In genomic region chr12:1594295-1595025, GRCh38 we compare ENCODE assay signal across 1 cellular context.
TF ChIP-seq lines count a peak whose summit lies in the region.

A gene with protein sequence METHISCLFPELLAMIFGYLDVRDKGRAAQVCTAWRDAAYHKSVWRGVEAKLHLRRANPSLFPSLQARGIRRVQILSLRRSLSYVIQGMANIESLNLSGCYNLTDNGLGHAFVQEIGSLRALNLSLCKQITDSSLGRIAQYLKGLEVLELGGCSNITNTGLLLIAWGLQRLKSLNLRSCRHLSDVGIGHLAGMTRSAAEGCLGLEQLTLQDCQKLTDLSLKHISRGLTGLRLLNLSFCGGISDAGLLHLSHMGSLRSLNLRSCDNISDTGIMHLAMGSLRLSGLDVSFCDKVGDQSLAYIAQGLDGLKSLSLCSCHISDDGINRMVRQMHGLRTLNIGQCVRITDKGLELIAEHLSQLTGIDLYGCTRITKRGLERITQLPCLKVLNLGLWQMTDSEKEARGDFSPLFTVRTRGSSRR (minus strand): TSS chr12:1594581. CDS start chr12:1594066, 515 bp downstream.

TF ChIP-seq in HepG2, 621 proteins besides CTCF, POLR2A, EP300 and RAD21 (continued from another document and continues in another):
- TF ChIP-seq ZNF790 (CRISPR knock-in tag; IDR thresholded peaks at IDR 0.05; ENCODE audit: borderline replicate concordance) (no peak), ADNP (CRISPR knock-in tag; IDR thresholded peaks at IDR 0.05) (no peak), KIAA2018 (CRISPR knock-in tag; IDR thresholded peaks at IDR 0.05; ENCODE audit: borderline replicate concordance) (no peak), ZNF138 (CRISPR knock-in tag; IDR thresholded peaks at IDR 0.05; ENCODE audit: low read depth) (no peak), ZNF20 (CRISPR knock-in tag; IDR thresholded peaks at IDR 0.05) (no peak), TEAD2 (CRISPR knock-in tag; IDR thresholded peaks at IDR 0.05) (no peak), SIN3B (IDR thresholded peaks at IDR 0.05; ENCODE audit: low read length) (0 out of 2 replicates have a peak, but pooled peaks have one; percentile 6), ZNF34 (CRISPR knock-in tag; IDR thresholded peaks at IDR 0.05; ENCODE audit: borderline replicate concordance) (no peak), FOXC1 (CRISPR knock-in tag; IDR thresholded peaks at IDR 0.05; ENCODE audit: borderline replicate concordance) (0 out of 2 replicates have a peak, but pooled peaks have one; percentile 52), BRCA1 (CRISPR knock-in tag; IDR thresholded peaks at IDR 0.05) (no peak), YEATS2 (CRISPR knock-in tag; IDR thresholded peaks at IDR 0.05; ENCODE audit: borderline replicate concordance) (0 out of 2 replicates have a peak, but pooled peaks have one; percentile 6), FOXA3 (CRISPR knock-in tag; IDR thresholded peaks at IDR 0.05) (no peak), MAFF (IDR thresholded peaks at IDR 0.05; ENCODE audit: low read depth, low read length) (no peak), PATZ1 (CRISPR knock-in tag; IDR thresholded peaks at IDR 0.05) (peak; percentile 47; the same call in 1 of the 2 replicates), KLF12 (CRISPR knock-in tag; IDR thresholded peaks at IDR 0.05; ENCODE audit: borderline replicate concordance) (no peak), ZNF451 (CRISPR knock-in tag; IDR thresholded peaks at IDR 0.05) (no peak), MXI1 (IDR thresholded peaks at IDR 0.05; ENCODE audit: borderline replicate concordance, low read depth, low read length) (peak; percentile 68; the same call in 1 of the 3 replicates), RFX3 (CRISPR knock-in tag; IDR thresholded peaks at IDR 0.05) (peak; percentile 77), ZNF879 (CRISPR knock-in tag; IDR thresholded peaks at IDR 0.05) (no peak), SRY (CRISPR knock-in tag; IDR thresholded peaks at IDR 0.05) (no peak), REL (CRISPR knock-in tag; conservative IDR thresholded peaks at IDR 0.05) (no peak), ZFY (CRISPR knock-in tag; IDR thresholded peaks at IDR 0.05) (peak; percentile 76), GABPB1 (CRISPR knock-in tag; IDR thresholded peaks at IDR 0.05) (peak; percentile 76), ZNF460 (CRISPR knock-in tag; IDR thresholded peaks at IDR 0.05; ENCODE audit: borderline replicate concordance) (no peak), ZNF670 (CRISPR knock-in tag; IDR thresholded peaks at IDR 0.05; ENCODE audit: borderline replicate concordance) (no peak), KDM2A (CRISPR knock-in tag; IDR thresholded peaks at IDR 0.05; ENCODE audit: borderline replicate concordance, low read depth) (peak; percentile 63; the same call in 1 of the 2 replicates), DR1 (CRISPR knock-in tag; IDR thresholded peaks at IDR 0.05) (no peak), ZNF30 (CRISPR knock-in tag; IDR thresholded peaks at IDR 0.05) (no peak), SKI (IDR thresholded peaks at IDR 0.05; ENCODE audit: partially characterized antibody) (peak; percentile 70), KAT8 (CRISPR knock-in tag; IDR thresholded peaks at IDR 0.05) (0 out of 2 replicates have a peak, but pooled peaks have one; percentile 31), RCOR2 (CRISPR knock-in tag; IDR thresholded peaks at IDR 0.05) (no peak), ZNF136 (CRISPR knock-in tag; IDR thresholded peaks at IDR 0.05; ENCODE audit: low read depth) (no peak), TCF12 (IDR thresholded peaks at IDR 0.05) (no peak), TCF12 (CRISPR knock-in tag; IDR thresholded peaks at IDR 0.05) (no peak), BHLHE40 (IDR thresholded peaks at IDR 0.05; ENCODE audit: low read length) (peak; percentile 70), GTF2F1 (IDR thresholded peaks at IDR 0.05; ENCODE audit: low read length) (no peak), MXD3 (CRISPR knock-in tag; IDR thresholded peaks at IDR 0.05) (no peak), ZBTB37 (CRISPR knock-in tag; IDR thresholded peaks at IDR 0.05) (no peak), ZC3H13 (CRISPR knock-in tag; IDR thresholded peaks at IDR 0.05) (no peak)
- TF ChIP-seq, protein P1, sequence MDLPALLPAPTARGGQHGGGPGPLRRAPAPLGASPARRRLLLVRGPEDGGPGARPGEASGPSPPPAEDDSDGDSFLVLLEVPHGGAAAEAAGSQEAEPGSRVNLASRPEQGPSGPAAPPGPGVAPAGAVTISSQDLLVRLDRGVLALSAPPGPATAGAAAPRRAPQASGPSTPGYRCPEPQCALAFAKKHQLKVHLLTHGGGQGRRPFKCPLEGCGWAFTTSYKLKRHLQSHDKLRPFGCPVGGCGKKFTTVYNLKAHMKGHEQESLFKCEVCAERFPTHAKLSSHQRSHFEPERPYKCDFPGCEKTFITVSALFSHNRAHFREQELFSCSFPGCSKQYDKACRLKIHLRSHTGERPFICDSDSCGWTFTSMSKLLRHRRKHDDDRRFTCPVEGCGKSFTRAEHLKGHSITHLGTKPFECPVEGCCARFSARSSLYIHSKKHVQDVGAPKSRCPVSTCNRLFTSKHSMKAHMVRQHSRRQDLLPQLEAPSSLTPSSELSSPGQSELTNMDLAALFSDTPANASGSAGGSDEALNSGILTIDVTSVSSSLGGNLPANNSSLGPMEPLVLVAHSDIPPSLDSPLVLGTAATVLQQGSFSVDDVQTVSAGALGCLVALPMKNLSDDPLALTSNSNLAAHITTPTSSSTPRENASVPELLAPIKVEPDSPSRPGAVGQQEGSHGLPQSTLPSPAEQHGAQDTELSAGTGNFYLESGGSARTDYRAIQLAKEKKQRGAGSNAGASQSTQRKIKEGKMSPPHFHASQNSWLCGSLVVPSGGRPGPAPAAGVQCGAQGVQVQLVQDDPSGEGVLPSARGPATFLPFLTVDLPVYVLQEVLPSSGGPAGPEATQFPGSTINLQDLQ (CRISPR knock-in tag; IDR thresholded peaks at IDR 0.05), result no peak
- TF ChIP-seq, protein P2, sequence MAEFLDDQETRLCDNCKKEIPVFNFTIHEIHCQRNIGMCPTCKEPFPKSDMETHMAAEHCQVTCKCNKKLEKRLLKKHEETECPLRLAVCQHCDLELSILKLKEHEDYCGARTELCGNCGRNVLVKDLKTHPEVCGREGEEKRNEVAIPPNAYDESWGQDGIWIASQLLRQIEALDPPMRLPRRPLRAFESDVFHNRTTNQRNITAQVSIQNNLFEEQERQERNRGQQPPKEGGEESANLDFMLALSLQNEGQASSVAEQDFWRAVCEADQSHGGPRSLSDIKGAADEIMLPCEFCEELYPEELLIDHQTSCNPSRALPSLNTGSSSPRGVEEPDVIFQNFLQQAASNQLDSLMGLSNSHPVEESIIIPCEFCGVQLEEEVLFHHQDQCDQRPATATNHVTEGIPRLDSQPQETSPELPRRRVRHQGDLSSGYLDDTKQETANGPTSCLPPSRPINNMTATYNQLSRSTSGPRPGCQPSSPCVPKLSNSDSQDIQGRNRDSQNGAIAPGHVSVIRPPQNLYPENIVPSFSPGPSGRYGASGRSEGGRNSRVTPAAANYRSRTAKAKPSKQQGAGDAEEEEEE (CRISPR knock-in tag; IDR thresholded peaks at IDR 0.05; ENCODE audit: borderline replicate concordance), result no peak
- TF ChIP-seq, protein P3, sequence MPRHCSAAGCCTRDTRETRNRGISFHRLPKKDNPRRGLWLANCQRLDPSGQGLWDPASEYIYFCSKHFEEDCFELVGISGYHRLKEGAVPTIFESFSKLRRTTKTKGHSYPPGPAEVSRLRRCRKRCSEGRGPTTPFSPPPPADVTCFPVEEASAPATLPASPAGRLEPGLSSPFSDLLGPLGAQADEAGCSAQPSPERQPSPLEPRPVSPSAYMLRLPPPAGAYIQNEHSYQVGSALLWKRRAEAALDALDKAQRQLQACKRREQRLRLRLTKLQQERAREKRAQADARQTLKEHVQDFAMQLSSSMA (CRISPR knock-in tag; IDR thresholded peaks at IDR 0.05), result no peak
- TF ChIP-seq, protein P4, sequence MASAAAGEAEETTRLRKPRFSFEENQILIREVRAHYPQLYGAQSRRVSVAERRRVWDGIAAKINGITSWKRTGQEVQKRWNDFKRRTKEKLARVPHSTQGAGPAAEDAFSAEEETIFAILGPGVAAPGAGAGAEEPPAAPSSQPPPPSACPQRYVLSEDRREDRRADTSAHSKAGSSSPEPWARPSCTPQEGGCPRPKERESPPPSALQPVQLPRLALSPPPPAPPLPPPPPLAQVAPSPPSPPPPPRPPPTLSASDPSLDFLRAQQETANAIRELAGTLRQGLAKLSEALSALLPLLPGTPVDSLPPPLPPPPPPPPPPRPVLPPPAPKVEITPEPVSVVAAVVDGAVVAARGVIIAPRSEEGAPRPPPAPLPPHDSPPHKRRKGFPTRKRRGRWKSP (CRISPR knock-in tag; IDR thresholded peaks at IDR 0.05), result 0 out of 2 replicates have a peak, but pooled peaks have one; percentile 30
- TF ChIP-seq, protein P5, sequence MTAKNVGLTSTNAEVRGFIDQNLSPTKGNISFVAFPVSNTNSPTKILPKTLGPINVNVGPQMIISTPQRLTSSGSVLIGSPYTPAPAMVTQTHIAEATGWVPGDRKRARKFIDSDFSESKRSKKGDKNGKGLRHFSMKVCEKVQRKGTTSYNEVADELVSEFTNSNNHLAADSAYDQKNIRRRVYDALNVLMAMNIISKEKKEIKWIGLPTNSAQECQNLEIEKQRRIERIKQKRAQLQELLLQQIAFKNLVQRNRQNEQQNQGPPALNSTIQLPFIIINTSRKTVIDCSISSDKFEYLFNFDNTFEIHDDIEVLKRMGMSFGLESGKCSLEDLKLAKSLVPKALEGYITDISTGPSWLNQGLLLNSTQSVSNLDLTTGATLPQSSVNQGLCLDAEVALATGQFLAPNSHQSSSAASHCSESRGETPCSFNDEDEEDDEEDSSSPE (CRISPR knock-in tag; IDR thresholded peaks at IDR 0.05), result peak; percentile 39; the same call in 1 of the 2 replicates
